In the genomic region with DNA sequence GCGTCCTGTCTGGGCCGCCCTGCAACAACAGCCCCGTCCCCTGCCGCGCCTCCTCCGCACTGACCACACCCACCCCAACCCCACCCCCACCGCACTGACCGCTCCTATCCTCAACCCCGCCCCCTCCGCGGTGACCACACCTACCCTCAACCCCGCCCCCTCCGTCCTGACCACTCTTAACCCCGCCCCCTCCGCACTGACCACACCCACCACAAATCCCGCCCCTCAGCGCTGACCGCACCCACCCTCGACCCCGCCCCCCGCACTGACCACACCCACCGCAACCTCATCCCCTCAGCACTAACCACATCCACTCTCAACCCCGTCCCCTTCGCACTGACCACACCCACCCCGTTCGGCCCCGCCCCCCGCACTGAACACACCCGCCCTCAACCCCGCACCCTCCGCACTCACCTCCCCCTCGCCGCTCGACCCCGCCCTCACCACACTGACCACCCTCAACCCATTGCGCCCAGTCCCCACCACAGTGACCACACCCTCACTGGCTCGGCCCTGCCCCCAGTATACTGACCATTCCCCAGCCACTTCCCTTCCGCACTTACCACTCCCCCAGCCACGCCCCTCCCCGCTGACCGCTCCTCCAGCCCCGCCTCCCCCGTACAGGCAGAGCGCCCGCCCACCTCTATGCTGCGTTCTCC, we compare ENCODE assay signal across 9 cellular contexts. TPM values are rescaled to one million over a fixed set of nuclear protein-coding genes. Genes with fewer than 3 reads are reported as not detected.
DNase-seq lines count a peak whose midpoint lies in the region; ATAC-seq and TF ChIP-seq lines count a peak whose summit lies in the region.
"Had no signal": no experiment of that assay in that cellular context is flagged by ENCODE, and none has a peak within 500 bp of the region (broad histone marks: within the 10 kb centered on the region; RNA-seq: fewer than 3 reads in every experiment).

No MANE protein-coding gene starts in this region.

- H3K9me3 ChIP-seq in transverse colon: no peaks in the 10 kb centered on the region

- intact Hi-C loops in left ventricle myocardium superior (cut with micrococcal nuclease): no loop called here
- intact Hi-C loops in posterior cingulate gyrus (cut with DNase I): no loop called here
- intact Hi-C loops in transverse colon (cut with DNase I; ENCODE audit: low total_unique reads): no loop called here

- DNase-seq in SIG-M5 treated with dmso at 0.1 percent for 504 hours (lab: John Stamatoyannopoulos, UW; ENCODE audit: unreplicated experiment) (peak; percentile 69), SIG-M5 (lab: John Stamatoyannopoulos, UW) (no peak), HL-60 (ENCODE audit: low read depth in 1 of 2, low spot score in 1 of 2) (peak; percentile 33 to 48), T-helper 1 cell (peak; percentile 37 to 86 (median 55)), amniotic epithelial cell (ENCODE audit: low read depth) (peak; percentile 96), left ventricle myocardium superior (peak; percentile 94), posterior cingulate gyrus (peak in 9 of 10 donors; percentile 20 to 91 (median 55)), transverse colon (peak; percentile 95)
- DNase-seq: DND-41 had no signal

- 0 to 3% methylated on average over 2 to 25 of the region's 46 CpGs for WGBS in transverse colon (ENCODE audit: low coverage in 1 of 2), 2 donors

- no peak for TF ChIP-seq EP300 in transverse colon (IDR thresholded peaks at IDR 0.05; ENCODE audit: low read depth)

- H3K4me3 ChIP-seq in HL-60 (replicated peaks; ENCODE audit: insufficient read depth, low read length): peak overlapping the region; percentile 27
- H3K4me3 ChIP-seq in transverse colon: peak overlapping the region; percentile 43 to 57 (median 46)

- no peaks in the 10 kb centered on the region for H3K36me3 ChIP-seq in transverse colon

- peak; percentile 92 for ATAC-seq in left ventricle myocardium superior

- H3K27me3 ChIP-seq in HL-60 (ENCODE audit: insufficient read depth, poor library complexity, severe bottlenecking): peaks cover 19% of the 10 kb centered on the region
- no peaks in the 10 kb centered on the region for H3K27me3 ChIP-seq in transverse colon

- peaks cover 0 to 30% (median 11%) of the 10 kb centered on the region in 4 donors for H3K4me1 ChIP-seq in transverse colon

- TF ChIP-seq CTCF in HL-60 (IDR thresholded peaks at IDR 0.05; ENCODE audit: insufficient read depth, low read length) (no peak), transverse colon (IDR thresholded peaks at IDR 0.05) (no peak)

- H3K27ac ChIP-seq in HL-60 (replicated peaks) (no peak overlapping the region), transverse colon (peak overlapping the region; percentile 75 to 81 (median 80))

- TF ChIP-seq POLR2A in transverse colon (IDR thresholded peaks at IDR 0.05): no peak

- in situ Hi-C loops in transverse colon (cut with MboI; ENCODE audit: low pct_ligation_motif_present in 1 of 4, low pct_unique_long_range_greater_than_20kb in 1 of 4, low sequenced_read_pairs in 3 of 4): no loop called here

RNA-seq across cellular contexts. Expression of a gene that starts 8.2 kb away (rescaled TPM):
- total RNA-seq in left ventricle myocardium superior: 0.30 TPM
- 10 to 100 TPM in 2 of 4 donors, 1 to 10 TPM in 2; 2.2 to 22.7 (median 9.1) TPM for total RNA-seq in transverse colon
